In genomic region chr5:82340799-82341198, GRCh38 we compare ENCODE assay signal across 28 cellular contexts.
"Had no signal": no experiment of that assay in that cellular context is flagged by ENCODE, and none has a peak within 500 bp of the region (broad histone marks: within the 10 kb centered on the region; RNA-seq: fewer than 3 reads in every experiment).

No MANE protein-coding gene starts in this region.

- H3K9ac ChIP-seq: SK-N-SH had no signal

- H3K27ac Mint-ChIP-seq: activated CD4-positive, alpha-beta memory T cell treated with anti-CD3 and anti-CD28 coated beads for 36 hours; activated naive CD8-positive, alpha-beta T cell treated with anti-CD3 and anti-CD28 coated beads, Interleukin-2, amount 10 ng/mL, durations not matched to agents 7 days and 5 days; activated T-helper 2 cell treated with anti-CD3 and anti-CD28 coated beads, Interferon-gamma antibody, Interleukin-2, Interleukin-4, amounts not matched to agents 10 μg/mL and 5 μg/mL and 100 μg/mL, durations not matched to agents 14 hours and 24 hours and 36 hours; WTC11 had no signal

- H3K9me3 Mint-ChIP-seq: activated CD4-positive, alpha-beta memory T cell treated with anti-CD3 and anti-CD28 coated beads for 36 hours; activated naive CD8-positive, alpha-beta T cell treated with anti-CD3 and anti-CD28 coated beads, Interleukin-2, amount 10 ng/mL, durations not matched to agents 7 days and 5 days; activated T-helper 2 cell treated with anti-CD3 and anti-CD28 coated beads, Interferon-gamma antibody, Interleukin-2, Interleukin-4, amounts not matched to agents 10 μg/mL and 5 μg/mL and 100 μg/mL, durations not matched to agents 14 hours and 24 hours and 36 hours; WTC11 had no signal

- ATAC-seq: Panc1, Right ventricle myocardium inferior, WTC11 had no signal

- H3K4me2 ChIP-seq: SK-N-SH had no signal

- H3K27ac ChIP-seq: adrenal gland had no signal

- H3K4me3 Mint-ChIP-seq: activated CD4-positive, alpha-beta memory T cell treated with anti-CD3 and anti-CD28 coated beads for 36 hours; activated naive CD8-positive, alpha-beta T cell treated with anti-CD3 and anti-CD28 coated beads, Interleukin-2, amount 10 ng/mL, durations not matched to agents 7 days and 5 days; WTC11 had no signal

- H3K4me3 ChIP-seq: adrenal gland, breast epithelium, coronary artery had no signal

- H3K4me1 Mint-ChIP-seq: WTC11 had no signal

- H3K4me1 ChIP-seq: breast epithelium had no signal

- DNase-seq: activated CD4-positive, alpha-beta memory T cell treated with anti-CD3 and anti-CD28 coated beads for 36 hours; activated CD4-positive, alpha-beta T cell treated with anti-CD3 and anti-CD28 coated beads for 48 hours; activated CD4-positive, CD25-positive, alpha-beta regulatory T cell treated with anti-CD3 and anti-CD28 coated beads, Interleukin-2, amount 50 U/mL, for 72 hours; activated naive CD4-positive, alpha-beta T cell treated with anti-CD3 and anti-CD28 coated beads, Interleukin-2, amount 50 U/mL, for 16 hours; activated naive CD8-positive, alpha-beta T cell treated with anti-CD3 and anti-CD28 coated beads, Interleukin-2, amount 10 ng/mL, durations not matched to agents 7 days and 5 days; activated T-cell treated with anti-CD3 and anti-CD28 coated beads for 4 hours; activated T-cell treated with anti-CD3 and anti-CD28 coated beads, Interleukin-2, amount 50 U/mL, for 48 hours; adrenal gland; anterior cingulate cortex; caudate nucleus; Kasumi-1; NCI-H1092; NCI-H1417; NCI-H1930; NCI-H345; NCI-H510A; NCI-H526 treated with DMSO at 0.1 percent for 48 hours; NCI-H82; NK-92 treated with Interleukin-12 subunit alpha and Interleukin-12 subunit beta, amount 100 ng/mL, for 24 hours; OCI-M1; RPMI8226; SK-N-SH had no signal

- H3K36me3 Mint-ChIP-seq: activated CD4-positive, alpha-beta memory T cell treated with anti-CD3 and anti-CD28 coated beads for 36 hours; activated naive CD8-positive, alpha-beta T cell treated with anti-CD3 and anti-CD28 coated beads, Interleukin-2, amount 10 ng/mL, durations not matched to agents 7 days and 5 days; WTC11 had no signal

- H3K36me3 ChIP-seq: adrenal gland, breast epithelium had no signal

- H3K27me3 ChIP-seq: adrenal gland, breast epithelium had no signal

- H3K9me3 ChIP-seq: adrenal gland, breast epithelium, SK-N-SH had no signal
